ENCODE assay signal across 28 cellular contexts in the genomic region with DNA sequence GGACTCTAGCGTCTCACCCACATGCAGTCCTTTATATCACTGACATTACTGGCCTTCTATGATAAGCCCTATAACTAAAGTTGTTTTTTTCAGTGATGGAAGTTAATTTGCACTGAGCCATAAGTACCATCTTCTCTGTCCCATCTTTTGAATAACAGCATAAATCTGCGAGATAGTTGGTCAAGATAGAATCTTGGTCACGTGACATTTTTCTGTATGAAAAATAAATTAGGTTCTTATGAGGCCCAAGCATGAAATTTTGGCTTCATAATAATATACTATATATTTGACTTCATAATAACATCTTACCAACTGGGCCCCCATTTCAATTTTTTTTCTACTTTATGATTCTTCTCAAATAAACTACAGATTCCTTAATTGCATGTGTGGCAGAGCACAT.
"Had no signal": no experiment of that assay in that cellular context is flagged by ENCODE, and none has a peak within 500 bp of the region (broad histone marks: within the 10 kb centered on the region; RNA-seq: fewer than 3 reads in every experiment).

No MANE protein-coding gene starts in this region.

- H3K27me3 ChIP-seq: colonic mucosa, dorsolateral prefrontal cortex, esophagus muscularis mucosa, esophagus squamous epithelium, foreskin keratinocyte, gastrocnemius medialis, gastroesophageal sphincter, heart left ventricle, heart right ventricle had no signal

- H3K4me1 ChIP-seq: colonic mucosa, esophagus muscularis mucosa, esophagus squamous epithelium, foreskin keratinocyte, gastrocnemius medialis, gastroesophageal sphincter, heart left ventricle, heart right ventricle had no signal

- H3K4me3 ChIP-seq: colonic mucosa, coronary artery, dorsolateral prefrontal cortex, esophagus muscularis mucosa, esophagus squamous epithelium, gastrocnemius medialis, gastroesophageal sphincter, heart left ventricle, heart right ventricle had no signal

- DNase-seq: colonic mucosa; cortex of kidney; dermis blood vessel endothelial cell; dorsolateral prefrontal cortex; effector CD4-positive, alpha-beta T cell; effector CD8-positive, alpha-beta T cell; effector memory CD4-positive, alpha-beta T cell; effector memory CD8-positive, alpha-beta T cell; endodermal cell; erythroblast; esophagus squamous epithelium; foreskin fibroblast; foreskin keratinocyte; foreskin melanocyte; gastrocnemius medialis; glutamatergic neuron; head of caudate nucleus; heart left ventricle; heart right ventricle had no signal

- H3K27ac ChIP-seq: colonic mucosa, coronary artery, epithelial cell of prostate, esophagus muscularis mucosa, esophagus squamous epithelium, foreskin keratinocyte, gastrocnemius medialis, gastroesophageal sphincter, heart left ventricle, heart right ventricle had no signal

- H3K36me3 ChIP-seq: colonic mucosa, esophagus muscularis mucosa, esophagus squamous epithelium, gastrocnemius medialis, gastroesophageal sphincter, heart left ventricle, heart right ventricle had no signal

- ATAC-seq: effector memory CD8-positive, alpha-beta T cell; esophagus mucosa; foreskin keratinocyte; gastrocnemius medialis; gastroesophageal sphincter; heart left ventricle; heart right ventricle had no signal

- FAIRE-seq: colon, endometrium, endothelial cell of umbilical vein, frontal cortex had no signal

- H3K9me3 ChIP-seq: colonic mucosa, esophagus muscularis mucosa, esophagus squamous epithelium, gastrocnemius medialis, gastroesophageal sphincter, heart left ventricle had no signal
